15 cellular contexts compared by ENCODE assay signal in the genomic region with DNA sequence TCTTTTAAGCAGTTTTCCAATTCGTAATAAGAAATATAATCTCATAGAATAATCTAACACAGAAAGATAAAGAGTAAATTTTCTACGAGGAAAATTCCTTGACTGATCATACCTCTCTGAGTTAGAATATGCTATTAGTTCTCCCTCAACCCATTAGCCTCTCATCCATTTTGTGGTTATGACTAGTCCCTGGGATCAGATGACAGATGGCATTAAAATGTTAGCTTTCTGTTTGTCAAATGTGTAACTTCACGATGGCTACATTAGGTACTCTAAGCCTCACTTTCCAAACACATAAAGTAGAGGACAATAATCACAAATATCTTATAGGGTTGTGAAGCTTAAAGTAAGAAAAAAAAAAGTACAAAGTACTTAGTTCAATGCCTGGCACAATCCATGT.
A peak's percentile ranks its signal among the peaks of the same experiment; 100 is the strongest.
DNase-seq lines count a peak whose midpoint lies in the region; ATAC-seq, FAIRE-seq and TF ChIP-seq lines count a peak whose summit lies in the region.
"Had no signal": no experiment of that assay in that cellular context is flagged by ENCODE, and none has a peak within 500 bp of the region (broad histone marks: within the 10 kb centered on the region; RNA-seq: fewer than 3 reads in every experiment).

No MANE protein-coding gene starts in this region.

- H3K27me3 Mint-ChIP-seq in MCF 10A (ENCODE audit: insufficient read depth, unreplicated experiment) = no peaks in the 10 kb centered on the region

- H3K27ac Mint-ChIP-seq in MCF 10A (ENCODE audit: low read depth, unreplicated experiment) = no peak overlapping the region
- H3K27ac Mint-ChIP-seq: activated T-helper 2 cell treated with anti-CD3 and anti-CD28 coated beads, Interferon-gamma antibody, Interleukin-2, Interleukin-4, amounts not matched to agents 10 μg/mL and 5 μg/mL and 100 μg/mL, durations not matched to agents 14 hours and 24 hours and 36 hours; H9 had no signal

- no peak for TF ChIP-seq EP300 in SK-N-SH (IDR thresholded peaks at IDR 0.05; ENCODE audit: borderline replicate concordance in 1 of 2, low read depth in 1 of 2, low read length in 1 of 2)

- H3K36me3 ChIP-seq in breast epithelium = peaks cover 2% of the 10 kb centered on the region
- peaks cover 10 to 32% of the 10 kb centered on the region in 2 experiments for H3K36me3 ChIP-seq in SK-N-SH (replicated peaks in 1 of 2; ENCODE audit: control insufficient read depth in 1 of 2, insufficient read depth in 2 of 2, low read length in 1 of 2)

- no peak overlapping the region for H3K4me3 Mint-ChIP-seq in MCF 10A (ENCODE audit: unreplicated experiment)
- H3K4me3 Mint-ChIP-seq: H9 had no signal

- peaks cover 10% of the 10 kb centered on the region for H3K4me1 Mint-ChIP-seq in MCF 10A (ENCODE audit: insufficient read depth, unreplicated experiment)

- TF ChIP-seq CTCF in MCF 10A (IDR thresholded peaks at IDR 0.05; ENCODE audit: unreplicated experiment) (no peak), breast epithelium (IDR thresholded peaks at IDR 0.05) (no peak), SK-N-SH (IDR thresholded peaks at IDR 0.05) (no peak), foreskin keratinocyte (conservative IDR thresholded peaks at IDR 0.05) (no peak)

- DNase-seq in MCF 10A (ENCODE audit: unreplicated experiment) (peak; percentile 30), breast epithelium (ENCODE audit: low spot score in 2 of 2) (no peak), SK-N-SH (no peak), foreskin keratinocyte (peak; percentile 49 to 72), urothelium cell line (ENCODE audit: low spot score) (peak; percentile 22), NCI-H128 (lab: John Stamatoyannopoulos, UW; ENCODE audit: unreplicated experiment) (no peak), NCI-H2227 (lab: John Stamatoyannopoulos, UW; ENCODE audit: unreplicated experiment) (no peak), NCI-H446 treated with DMSO at 0.1 percent for 48 hours (lab: John Stamatoyannopoulos, UW) (no peak)
- DNase-seq: AML-193; central memory CD4-positive, alpha-beta T cell; H9; Karpas-422; NCI-H345; posterior cingulate gyrus had no signal

- FAIRE-seq in urothelium cell line (lab: Jason Lieb, UNC) = peak; percentile 35

- H3K9me3 ChIP-seq in breast epithelium = no peaks in the 10 kb centered on the region
- H3K9me3 ChIP-seq in SK-N-SH = no peaks in the 10 kb centered on the region

- no peak overlapping the region for H3K27ac ChIP-seq in breast epithelium
- peak overlapping the region; percentile 11 to 59; a peak in 3 of 4 replicates for H3K27ac ChIP-seq in SK-N-SH (ENCODE audit: low read depth in 2 of 2, low read length in 1 of 2)
- peak overlapping the region; percentile 10 for H3K27ac ChIP-seq in foreskin keratinocyte

- peak overlapping the region; percentile 21; the same call in 1 of the 2 replicates for H3K4me2 ChIP-seq in SK-N-SH

- H3K9ac ChIP-seq in SK-N-SH = peak overlapping the region; percentile 1; the same call in 1 of the 2 replicates

- CTCF ChIA-PET in MCF 10A (lab: Yijun Ruan, JAX) = interaction anchor here (0.7 kb wide), 1 partner anchor 23 kb away, joined by 3 read pairs; no protein-coding TSS in a partner anchor
- CTCF ChIA-PET in SK-N-SH (lab: Yijun Ruan, JAX) = no interaction called here

- H3K4me3 ChIP-seq in breast epithelium (no peak overlapping the region), SK-N-SH (ENCODE audit: low read depth in 2 of 2, low read length in 1 of 2) (no peak overlapping the region)

- H3K9me3 Mint-ChIP-seq in MCF 10A (ENCODE audit: unreplicated experiment) = no peaks in the 10 kb centered on the region
- H3K9me3 Mint-ChIP-seq: activated T-helper 2 cell treated with anti-CD3 and anti-CD28 coated beads, Interferon-gamma antibody, Interleukin-2, Interleukin-4, amounts not matched to agents 10 μg/mL and 5 μg/mL and 100 μg/mL, durations not matched to agents 14 hours and 24 hours and 36 hours; H9 had no signal

- H3K9me2 ChIP-seq in SK-N-SH = no peaks in the 10 kb centered on the region

- no peak for TF ChIP-seq POLR2A in breast epithelium (IDR thresholded peaks at IDR 0.05)

- no peak for TF ChIP-seq RAD21 in SK-N-SH (IDR thresholded peaks at IDR 0.05; ENCODE audit: low read length)

- no peaks in the 10 kb centered on the region for H4K20me1 ChIP-seq in SK-N-SH (ENCODE audit: insufficient read depth)

- peak; percentile 98 for ATAC-seq in foreskin keratinocyte

- BruUV-seq in MCF 10A (replicated peaks; lab: Mats Ljungman, UMichigan) = no TSS peak

- H3F3A ChIP-seq in SK-N-SH (replicated peaks; ENCODE audit: insufficient read depth) = peaks cover 3% of the 10 kb centered on the region

- H2AFZ ChIP-seq in SK-N-SH (ENCODE audit: low read depth) = no peak overlapping the region

- H3K27me3 ChIP-seq in breast epithelium = no peaks in the 10 kb centered on the region
- H3K27me3 ChIP-seq in SK-N-SH (ENCODE audit: insufficient read depth) = no peaks in the 10 kb centered on the region
- no peaks in the 10 kb centered on the region for H3K27me3 ChIP-seq in foreskin keratinocyte

- POLR2A ChIA-PET in MCF 10A (lab: Yijun Ruan, JAX) = interaction anchor here (1.1 kb wide), 3 partner anchors 13 to 177 kb away, joined by 3 to 4 read pairs (median 3); no protein-coding TSS in a partner anchor
- POLR2A ChIA-PET in SK-N-SH (lab: Yijun Ruan, JAX) = no interaction called here

- 19% methylated on average over 3 of the region's 3 CpGs for WGBS in SK-N-SH (ENCODE audit: low lambda C conversion rate)

- H3K79me2 ChIP-seq in SK-N-SH (ENCODE audit: insufficient read depth) = no peaks in the 10 kb centered on the region

- H3K4me1 ChIP-seq in breast epithelium (no peaks in the 10 kb centered on the region), SK-N-SH (ENCODE audit: control insufficient read depth in 1 of 2, insufficient read depth in 2 of 2, low read depth in 1 of 2, low read length in 1 of 2) (peaks cover 0 to 8% of the 10 kb centered on the region in 2 experiments; a peak in 2 of 4 replicates), foreskin keratinocyte (peaks cover 10% of the 10 kb centered on the region)

- peaks cover 25% of the 10 kb centered on the region for H3K36me3 Mint-ChIP-seq in MCF 10A (ENCODE audit: insufficient read depth, unreplicated experiment)

- intact Hi-C loops in MCF 10A (cut with micrococcal nuclease) (no loop called here), breast epithelium (cut with DNase I; ENCODE audit: low total_unique reads) (no loop called here)

TF ChIP-seq in SK-N-SH, 30 proteins besides CTCF, POLR2A, EP300 and RAD21:
- TF ChIP-seq, protein P1, sequence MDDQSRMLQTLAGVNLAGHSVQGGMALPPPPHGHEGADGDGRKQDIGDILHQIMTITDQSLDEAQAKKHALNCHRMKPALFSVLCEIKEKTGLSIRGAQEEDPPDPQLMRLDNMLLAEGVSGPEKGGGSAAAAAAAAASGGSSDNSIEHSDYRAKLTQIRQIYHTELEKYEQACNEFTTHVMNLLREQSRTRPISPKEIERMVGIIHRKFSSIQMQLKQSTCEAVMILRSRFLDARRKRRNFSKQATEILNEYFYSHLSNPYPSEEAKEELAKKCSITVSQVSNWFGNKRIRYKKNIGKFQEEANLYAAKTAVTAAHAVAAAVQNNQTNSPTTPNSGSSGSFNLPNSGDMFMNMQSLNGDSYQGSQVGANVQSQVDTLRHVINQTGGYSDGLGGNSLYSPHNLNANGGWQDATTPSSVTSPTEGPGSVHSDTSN (IDR thresholded peaks at IDR 0.05) = peak; percentile 62
- no peak for TF ChIP-seq EZH2phosphoT487 (IDR thresholded peaks at IDR 0.05; ENCODE audit: borderline replicate concordance, low read depth)
- no peak for TF ChIP-seq POLR2AphosphoS5 (IDR thresholded peaks at IDR 0.05; ENCODE audit: low read depth, low read length)
- TF ChIP-seq RXRA (IDR thresholded peaks at IDR 0.05; ENCODE audit: borderline replicate concordance, low read depth) = no peak
- TF ChIP-seq, protein P2, sequence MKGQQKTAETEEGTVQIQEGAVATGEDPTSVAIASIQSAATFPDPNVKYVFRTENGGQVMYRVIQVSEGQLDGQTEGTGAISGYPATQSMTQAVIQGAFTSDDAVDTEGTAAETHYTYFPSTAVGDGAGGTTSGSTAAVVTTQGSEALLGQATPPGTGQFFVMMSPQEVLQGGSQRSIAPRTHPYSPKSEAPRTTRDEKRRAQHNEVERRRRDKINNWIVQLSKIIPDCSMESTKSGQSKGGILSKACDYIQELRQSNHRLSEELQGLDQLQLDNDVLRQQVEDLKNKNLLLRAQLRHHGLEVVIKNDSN (IDR thresholded peaks at IDR 0.05; ENCODE audit: borderline replicate concordance, low read depth) = no peak
- TF ChIP-seq JUND (IDR thresholded peaks at IDR 0.05) = 0 out of 2 replicates have a peak, but pooled peaks have one; percentile 8
- TF ChIP-seq ELF1 (IDR thresholded peaks at IDR 0.05) = no peak
- no peak for TF ChIP-seq TEAD4 (IDR thresholded peaks at IDR 0.05; ENCODE audit: borderline replicate concordance, insufficient read depth)
- TF ChIP-seq SMC3 (IDR thresholded peaks at IDR 0.05; ENCODE audit: low read depth, low read length) = no peak
- TF ChIP-seq FOXJ3 (CRISPR knock-in tag; IDR thresholded peaks at IDR 0.05) = no peak
- peak; percentile 42; the same call in 1 of the 2 replicates for TF ChIP-seq FOSL2 (IDR thresholded peaks at IDR 0.05; ENCODE audit: borderline replicate concordance, low read depth)
TF ChIP-seq in SK-N-SH: peak in this region for 3.

Comparison
In these comparisons a context has a peak if more than half of its experiments do, and no peak if none do; other contexts are left out.
1. DNase-seq: peak in MCF 10A (single experiment), foreskin keratinocyte (2 of 2) and urothelium cell line (single experiment); none in breast epithelium (0 of 2), SK-N-SH (single experiment), NCI-H128 (single experiment), NCI-H2227 (single experiment) and NCI-H446 treated with DMSO at 0.1 percent for 48 hours (single experiment).
2. H3K27ac ChIP-seq: peak in SK-N-SH (2 of 2) and foreskin keratinocyte (single experiment); none in breast epithelium (0 of 2).